ENCODE assay signal across 1 cellular context in the genomic region with DNA sequence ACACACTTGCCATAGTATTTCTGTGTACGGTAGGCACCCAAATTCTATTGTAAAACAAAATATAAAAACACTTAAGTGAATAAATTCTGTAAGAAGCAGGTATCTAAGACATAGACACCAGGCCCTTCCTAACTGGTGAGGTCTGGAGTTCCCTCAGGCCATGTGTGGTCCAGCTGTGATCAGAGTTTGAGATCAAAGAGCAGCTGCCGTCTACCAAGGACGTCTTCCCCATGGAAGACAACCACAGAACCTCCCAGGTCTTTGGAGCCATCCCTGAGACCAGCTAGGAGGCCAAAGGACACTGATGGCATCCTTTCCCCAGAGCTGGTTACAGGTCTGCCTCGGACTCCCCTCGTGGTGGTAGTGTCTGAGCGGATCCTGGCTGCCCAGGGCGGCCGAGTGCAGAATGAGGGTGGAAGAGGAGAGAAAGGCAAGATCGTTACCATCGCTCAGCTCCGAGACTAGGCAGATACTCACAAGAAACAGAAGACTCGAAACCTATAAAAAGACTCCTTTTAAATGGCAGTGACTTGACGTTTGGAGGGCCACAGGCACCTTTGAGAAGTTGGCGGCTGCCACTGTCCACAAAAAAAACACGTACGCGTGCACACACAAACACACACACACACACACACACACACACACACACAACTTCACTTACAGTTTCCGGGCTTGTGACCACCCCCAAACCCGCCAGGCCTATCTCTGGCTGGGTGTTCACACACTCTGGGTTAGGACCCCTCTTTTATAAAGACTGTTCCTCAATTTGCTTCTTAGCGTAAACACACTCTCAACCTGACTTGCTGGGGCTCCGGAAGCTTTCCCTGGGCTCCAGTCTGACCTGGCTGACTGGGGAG.
TF ChIP-seq lines count a peak whose summit lies in the region.

No MANE protein-coding gene starts in this region.

TF ChIP-seq in GM12891, 5 proteins besides CTCF, POLR2A, EP300 and RAD21:
- TF ChIP-seq SPI1 (IDR thresholded peaks at IDR 0.05; ENCODE audit: low read depth, low read length) (no peak), POLR2AphosphoS5 (IDR thresholded peaks at IDR 0.05; ENCODE audit: low read depth, low read length) (no peak), PAX5 (IDR thresholded peaks at IDR 0.05; ENCODE audit: insufficient read depth, low read length, severe bottlenecking) (no peak), POU2F2 (IDR thresholded peaks at IDR 0.05; ENCODE audit: low read depth, low read length) (no peak), TAF1 (IDR thresholded peaks at IDR 0.05; ENCODE audit: low read depth, low read length) (no peak)
TF ChIP-seq in GM12891: peak in this region for 0.
